9 cellular contexts compared by ENCODE assay signal in the genomic region with DNA sequence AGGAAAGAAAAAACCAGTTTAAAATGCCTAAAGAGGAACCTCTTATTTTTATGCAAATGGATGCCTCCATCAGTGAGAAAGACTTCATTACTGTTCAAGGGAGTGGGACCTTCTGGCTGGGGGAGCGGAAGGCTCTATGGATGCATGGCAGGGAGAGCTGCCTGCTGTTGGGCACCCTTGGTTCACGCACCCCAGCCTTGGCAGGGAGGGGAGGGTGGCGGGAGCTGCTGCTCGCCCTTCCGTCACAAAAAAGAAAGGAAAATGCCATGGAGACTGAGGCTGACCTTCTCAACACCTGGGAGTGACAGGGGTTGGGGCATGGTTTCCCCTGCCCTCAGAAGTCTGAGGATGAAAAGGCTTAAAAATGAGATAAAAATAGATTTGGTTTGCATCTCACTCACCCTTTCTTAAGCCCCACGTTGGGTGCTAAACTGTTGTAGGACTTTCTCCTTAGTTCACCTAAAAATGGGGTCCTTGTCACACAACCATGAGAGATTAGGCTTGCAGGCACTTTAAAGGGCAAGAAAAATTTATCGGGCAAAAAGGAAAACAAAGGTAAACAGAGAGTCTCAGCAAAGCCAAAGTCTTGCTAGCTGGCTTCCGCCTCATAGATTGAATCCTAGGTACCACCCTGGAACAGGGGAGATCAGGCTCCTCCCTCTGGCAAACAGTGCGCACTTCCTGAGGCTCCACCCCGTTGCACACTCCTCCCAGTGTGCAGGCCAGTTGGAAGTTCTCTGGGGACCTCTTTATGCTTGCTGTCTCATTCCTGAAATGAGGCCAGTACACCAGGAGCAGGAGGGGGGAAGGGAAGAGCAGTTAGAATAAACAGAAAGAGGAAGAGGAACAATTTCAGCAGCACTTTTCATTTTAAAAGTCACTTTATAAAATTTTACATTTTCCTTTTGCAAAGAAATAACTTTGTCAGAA. TPM values are rescaled to one million over a fixed set of nuclear protein-coding genes. Genes with fewer than 3 reads are reported as not detected.
DNase-seq lines count a peak whose midpoint lies in the region; ATAC-seq, FAIRE-seq and TF ChIP-seq lines count a peak whose summit lies in the region.
"Had no signal": no experiment of that assay in that cellular context is flagged by ENCODE, and none has a peak within 500 bp of the region (broad histone marks: within the 10 kb centered on the region; RNA-seq: fewer than 3 reads in every experiment).

No MANE protein-coding gene starts in this region.

- no peak for FAIRE-seq in RCC 7860 (lab: Jason Lieb, UNC)
- FAIRE-seq: endothelial cell of umbilical vein had no signal

- H3K36me3 ChIP-seq in rectal smooth muscle tissue (ENCODE audit: control insufficient read depth, insufficient read depth, low read length), result no peaks in the 10 kb centered on the region

- H3K4me1 ChIP-seq in rectal smooth muscle tissue (ENCODE audit: control insufficient read depth, insufficient read depth, low read length), result peaks cover 2% of the 10 kb centered on the region

- H3K9ac ChIP-seq in rectal smooth muscle tissue (ENCODE audit: low read length), result no peak overlapping the region

- no peak for TF ChIP-seq CTCF in fibroblast of villous mesenchyme (IDR thresholded peaks at IDR 0.05; ENCODE audit: insufficient read depth, low read depth, low read length)

- ATAC-seq in GM18520 (IDR thresholded peaks at IDR 0.05; ENCODE audit: unreplicated experiment) (peak; percentile 56), HG02885 (IDR thresholded peaks at IDR 0.05; ENCODE audit: poor library complexity, unreplicated experiment) (peak; percentile 91)

- no peaks in the 10 kb centered on the region for H3K27me3 ChIP-seq in rectal smooth muscle tissue (ENCODE audit: control insufficient read depth, insufficient read depth, low read length)

- no peak overlapping the region for H3K4me3 ChIP-seq in fibroblast of villous mesenchyme (ENCODE audit: low read depth, low read length)
- H3K4me3 ChIP-seq in rectal smooth muscle tissue (ENCODE audit: low read length), result peak overlapping the region; percentile 19

- peak; percentile 66 for DNase-seq in AG08395 (ENCODE audit: low spot score)
- peak; percentile 87 for DNase-seq in RPMI8226
- peak; percentile 80 for DNase-seq in fibroblast of villous mesenchyme (ENCODE audit: low read depth)
- no peak for DNase-seq in RCC 7860 (ENCODE audit: low spot score)
- DNase-seq in ecto neural progenitor cell (ENCODE audit: low spot score), result no peak

- H3K27ac ChIP-seq in rectal smooth muscle tissue (ENCODE audit: low read depth, low read length), result peak overlapping the region; percentile 52

RNA-seq across cellular contexts. Expression of gene PHKB, which starts 31.6 kb away (rescaled TPM):
- 79.9 and 104 TPM in 2 replicates for total RNA-seq in fibroblast of villous mesenchyme

RNA-seq across cellular contexts. Expression of gene ITFG1, which starts 31.8 kb away (rescaled TPM):
- total RNA-seq in fibroblast of villous mesenchyme, result 46.4 and 79.0 TPM in 2 replicates

Comparison
In these comparisons a context has a peak if more than half of its experiments do, and no peak if none do; other contexts are left out.
1. DNase-seq: peak in AG08395 (single experiment), RPMI8226 (single experiment) and fibroblast of villous mesenchyme (single experiment); none in RCC 7860 (single experiment) and ecto neural progenitor cell (single experiment).